In the genomic region with DNA sequence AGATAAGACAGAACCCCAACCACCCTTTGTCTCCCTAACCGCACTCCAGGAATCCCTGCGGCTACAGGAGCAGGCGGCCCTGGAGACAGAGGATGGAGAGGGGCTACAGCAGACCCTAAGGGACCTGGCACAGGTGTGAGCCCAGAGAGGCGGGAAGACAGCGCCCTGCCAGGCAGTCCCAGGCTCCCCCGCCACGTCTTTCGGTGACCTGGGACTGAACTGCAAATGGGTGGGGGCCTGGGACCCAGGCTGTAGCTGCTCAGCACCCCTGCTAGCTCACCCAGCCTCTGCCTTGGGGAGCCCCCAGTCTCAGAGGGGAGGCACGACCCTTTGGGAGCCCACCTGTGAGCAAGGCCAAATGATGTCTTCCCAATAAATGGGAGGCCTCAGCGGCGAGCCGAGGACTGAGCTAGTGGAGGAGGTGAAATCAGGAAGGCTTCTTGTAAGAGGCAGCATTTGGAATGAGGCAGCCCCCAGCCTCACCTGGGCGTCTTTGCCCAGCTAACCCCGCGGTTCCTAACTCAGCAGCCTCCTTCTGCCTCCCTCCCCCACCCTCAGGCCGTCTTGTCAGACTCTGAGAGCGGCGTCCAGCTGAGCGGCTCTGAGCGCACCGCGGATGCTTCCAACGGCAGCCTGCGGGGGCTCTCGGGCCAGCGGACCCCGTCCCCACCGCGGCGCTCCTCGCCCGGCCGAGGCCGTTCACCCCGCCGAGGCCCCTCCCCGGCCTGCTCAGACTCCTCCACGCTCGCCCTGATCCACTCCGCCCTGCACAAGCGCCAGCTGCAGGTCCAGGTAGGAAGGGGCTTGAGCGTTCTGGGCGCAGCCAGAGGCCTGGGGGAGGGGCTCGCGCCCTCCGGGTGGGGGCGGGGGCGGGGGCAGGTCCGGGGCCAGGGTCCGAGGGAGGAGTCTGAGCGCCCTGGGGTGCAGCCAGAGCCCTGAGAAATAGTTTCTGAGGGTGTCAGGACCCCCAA, we compare ENCODE assay signal across 1 cellular context.
TF ChIP-seq lines count a peak whose summit lies in the region.

No MANE protein-coding gene starts in this region.

TF ChIP-seq in IMR-90, 13 proteins besides CTCF, POLR2A, EP300 and RAD21:
- TF ChIP-seq CHD1 (IDR thresholded peaks at IDR 0.05; ENCODE audit: low read depth, low read length): no peak
- no peak for TF ChIP-seq MAZ (IDR thresholded peaks at IDR 0.05; ENCODE audit: borderline replicate concordance, low read depth, low read length)
- no peak for TF ChIP-seq MXI1 (IDR thresholded peaks at IDR 0.05; ENCODE audit: borderline replicate concordance, low read depth, low read length)
- TF ChIP-seq SMC3 (IDR thresholded peaks at IDR 0.05; ENCODE audit: low read depth, low read length): no peak
- TF ChIP-seq, protein P1, sequence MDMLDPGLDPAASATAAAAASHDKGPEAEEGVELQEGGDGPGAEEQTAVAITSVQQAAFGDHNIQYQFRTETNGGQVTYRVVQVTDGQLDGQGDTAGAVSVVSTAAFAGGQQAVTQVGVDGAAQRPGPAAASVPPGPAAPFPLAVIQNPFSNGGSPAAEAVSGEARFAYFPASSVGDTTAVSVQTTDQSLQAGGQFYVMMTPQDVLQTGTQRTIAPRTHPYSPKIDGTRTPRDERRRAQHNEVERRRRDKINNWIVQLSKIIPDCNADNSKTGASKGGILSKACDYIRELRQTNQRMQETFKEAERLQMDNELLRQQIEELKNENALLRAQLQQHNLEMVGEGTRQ (IDR thresholded peaks at IDR 0.05; ENCODE audit: low read depth, low read length): no peak
- TF ChIP-seq CEBPB (IDR thresholded peaks at IDR 0.05; ENCODE audit: low read depth, low read length): no peak
- TF ChIP-seq FOS (IDR thresholded peaks at IDR 0.05; ENCODE audit: low read depth, low read length): no peak
- no peak for TF ChIP-seq RCOR1 (IDR thresholded peaks at IDR 0.05; ENCODE audit: insufficient replicate concordance, low read length)
TF ChIP-seq in IMR-90: peak in this region for 0.
